Comparison of ENCODE assay signal across 29 cellular contexts in genomic region chr2:43201016-43201415, GRCh38. TPM values are rescaled to one million over a fixed set of nuclear protein-coding genes. Genes with fewer than 3 reads are reported as not detected.
DNase-seq lines count a peak whose midpoint lies in the region; ATAC-seq, FAIRE-seq and TF ChIP-seq lines count a peak whose summit lies in the region.
"Had no signal": no experiment of that assay in that cellular context is flagged by ENCODE, and none has a peak within 500 bp of the region (broad histone marks: within the 10 kb centered on the region; RNA-seq: fewer than 3 reads in every experiment).

No MANE protein-coding gene starts in this region.

- no peaks in the 10 kb centered on the region for H3K27me3 ChIP-seq in BLaER1 treated with 17β-estradiol and CSF1 and Interleukin-3, amounts not matched to agents 10 nM and 100 nM
- H3K27me3 ChIP-seq in DOHH2 (ENCODE audit: control insufficient read depth, low read length) (no peaks in the 10 kb centered on the region), astrocyte (ENCODE audit: insufficient read depth, low read length) (no peaks in the 10 kb centered on the region), spleen (replicated peaks in 1 of 7) (no peaks in the 10 kb centered on the region), small intestine (ENCODE audit: control insufficient read depth in 2 of 2, insufficient read depth in 2 of 2, low read length in 2 of 2) (no peaks in the 10 kb centered on the region)
- no peaks in the 10 kb centered on the region for H3K27me3 ChIP-seq in naive thymus-derived CD4-positive, alpha-beta T cell (ENCODE audit: control insufficient read depth in 2 of 2, insufficient read depth in 2 of 2, low read length in 2 of 2)
- H3K27me3 ChIP-seq: transverse colon had no signal

- no peaks in the 10 kb centered on the region for H3K36me3 Mint-ChIP-seq in astrocyte (ENCODE audit: low read depth, unreplicated experiment)
- peaks cover 0 to 11% (median 0%) of the 10 kb centered on the region in 5 donors for H3K36me3 Mint-ChIP-seq in naive thymus-derived CD4-positive, alpha-beta T cell

- H3K36me3 ChIP-seq in BLaER1 treated with 17β-estradiol and CSF1 and Interleukin-3, amounts not matched to agents 10 nM and 100 nM = no peaks in the 10 kb centered on the region
- no peaks in the 10 kb centered on the region for H3K36me3 ChIP-seq in DOHH2 (ENCODE audit: control insufficient read depth, low read length)
- no peaks in the 10 kb centered on the region for H3K36me3 ChIP-seq in astrocyte (ENCODE audit: insufficient read depth, low read length)
- H3K36me3 ChIP-seq in naive thymus-derived CD4-positive, alpha-beta T cell (ENCODE audit: control insufficient read depth in 2 of 3, insufficient read depth in 3 of 3, low read length in 3 of 3) = no peaks in the 10 kb centered on the region
- no peaks in the 10 kb centered on the region for H3K36me3 ChIP-seq in spleen
- no peaks in the 10 kb centered on the region for H3K36me3 ChIP-seq in small intestine (ENCODE audit: control insufficient read depth in 2 of 2, insufficient read depth in 2 of 2, low read length in 2 of 2)
- H3K36me3 ChIP-seq: transverse colon had no signal

- FAIRE-seq in astrocyte (lab: Jason Lieb, UNC) (no peak), small intestine (lab: Jason Lieb, UNC) (no peak)
- FAIRE-seq: H54 had no signal

- POLR2A ChIA-PET in naive thymus-derived CD4-positive, alpha-beta T cell (lab: Charles Lee) = interaction anchor here (0.5 to 8.7 kb wide), 5 partner anchors 13 to 30 kb away, joined by 3 to 170 read pairs (median 3); no protein-coding TSS in a partner anchor

- H3K27ac ChIP-seq in BLaER1 treated with 17β-estradiol and CSF1 and Interleukin-3, amounts not matched to agents 10 nM and 100 nM = peak overlapping the region in 10 of 11 experiments; percentile 4 to 90 (median 82); a peak in 19 of 22 replicates
- 0 out of 2 replicates have a peak overlapping the region, but pooled peaks have one; percentile 7 for H3K27ac ChIP-seq in DOHH2 (ENCODE audit: low read depth, low read length)
- no peak overlapping the region for H3K27ac ChIP-seq in astrocyte (ENCODE audit: low read depth, low read length)
- no peak overlapping the region for H3K27ac ChIP-seq in naive thymus-derived CD4-positive, alpha-beta T cell (ENCODE audit: low read depth, low read length)
- no peak overlapping the region for H3K27ac ChIP-seq in spleen
- no peak overlapping the region for H3K27ac ChIP-seq in small intestine (ENCODE audit: low read depth in 1 of 2, low read length in 1 of 2)
- H3K27ac ChIP-seq: transverse colon had no signal

- TF ChIP-seq POLR2A in spleen (IDR thresholded peaks at IDR 0.05) = no peak

- peak overlapping the region in 9 of 11 experiments; percentile 31 to 74 (median 65); a peak in 17 of 22 replicates for H3K9ac ChIP-seq in BLaER1 treated with 17β-estradiol and CSF1 and Interleukin-3, amounts not matched to agents 10 nM and 100 nM
- no peak overlapping the region for H3K9ac ChIP-seq in astrocyte (ENCODE audit: low read length)

- H3K9me3 Mint-ChIP-seq in astrocyte (ENCODE audit: unreplicated experiment) = no peaks in the 10 kb centered on the region
- peaks cover 0 to 3% (median 0%) of the 10 kb centered on the region in 11 donors for H3K9me3 Mint-ChIP-seq in naive thymus-derived CD4-positive, alpha-beta T cell
- H3K9me3 Mint-ChIP-seq: activated CD4-positive, alpha-beta memory T cell treated with anti-CD3 and anti-CD28 coated beads, Interleukin-2, amount 10 ng/mL, durations not matched to agents 7 days and 5 days; activated naive CD4-positive, alpha-beta T cell treated with anti-CD3 and anti-CD28 coated beads, Interleukin-2, amount 50 U/mL, for 24 hours; neural crest cell had no signal

- CTCF ChIA-PET in naive thymus-derived CD4-positive, alpha-beta T cell (lab: Charles Lee) = interaction anchor here (1.0 kb wide), 1 partner anchor 28 kb away, joined by 5 read pairs; no protein-coding TSS in a partner anchor

- no peaks in the 10 kb centered on the region for H3K79me2 ChIP-seq in DOHH2 (ENCODE audit: control insufficient read depth, low read length)
- no peaks in the 10 kb centered on the region for H3K79me2 ChIP-seq in astrocyte (ENCODE audit: insufficient read depth, low read length)

- peaks cover 9% of the 10 kb centered on the region for H3K4me1 Mint-ChIP-seq in astrocyte (ENCODE audit: low read depth, unreplicated experiment)
- H3K4me1 Mint-ChIP-seq in naive thymus-derived CD4-positive, alpha-beta T cell = peaks cover 22 to 65% (median 61%) of the 10 kb centered on the region in 7 donors

- intact Hi-C loops in naive thymus-derived CD4-positive, alpha-beta T cell (cut with micrococcal nuclease) = no loop called here
- intact Hi-C loops in spleen (cut with DNase I; ENCODE audit: low total_unique reads) = no loop called here

- peak overlapping the region; percentile 75 for H3K27ac Mint-ChIP-seq in astrocyte (ENCODE audit: unreplicated experiment)
- H3K27ac Mint-ChIP-seq in naive thymus-derived CD4-positive, alpha-beta T cell = peak overlapping the region in 7 of 9 donors; percentile 38 to 70 (median 56)
- H3K27ac Mint-ChIP-seq: activated naive CD4-positive, alpha-beta T cell treated with anti-CD3 and anti-CD28 coated beads, Interleukin-2, amount 50 U/mL, for 24 hours; B cell; progenitor cell of endocrine pancreas had no signal

- 92 to 97% (median 93%) methylated on average over 7 of the region's 7 CpGs for WGBS in spleen, 5 donors
- 96 to 99% (median 98%) methylated on average over 7 of the region's 7 CpGs for WGBS in small intestine, 3 donors

- H3F3A ChIP-seq in DOHH2 (ENCODE audit: control insufficient read depth, insufficient read depth) = no peaks in the 10 kb centered on the region; the same call in 1 of the 2 replicates

- H3K9me3 ChIP-seq in BLaER1 treated with 17β-estradiol and CSF1 and Interleukin-3, amounts not matched to agents 10 nM and 100 nM (replicated peaks in 1 of 11) = no peaks in the 10 kb centered on the region
- H3K9me3 ChIP-seq in DOHH2 (ENCODE audit: control insufficient read depth, insufficient read depth, low read length) (no peaks in the 10 kb centered on the region), astrocyte (ENCODE audit: insufficient read depth, low read depth, low read length) (no peaks in the 10 kb centered on the region), spleen (no peaks in the 10 kb centered on the region), small intestine (ENCODE audit: control insufficient read depth, low read depth) (no peaks in the 10 kb centered on the region)
- no peaks in the 10 kb centered on the region for H3K9me3 ChIP-seq in naive thymus-derived CD4-positive, alpha-beta T cell (ENCODE audit: control insufficient read depth in 2 of 3, low read length in 3 of 3)
- H3K9me3 ChIP-seq: mucosa of descending colon, transverse colon had no signal

- H3K4me2 ChIP-seq in BLaER1 treated with 17β-estradiol and CSF1 and Interleukin-3, amounts not matched to agents 10 nM and 100 nM = peak overlapping the region; percentile 70 to 95 (median 85)
- H3K4me2 ChIP-seq in DOHH2 (ENCODE audit: low read length) = peak overlapping the region; percentile 51
- no peak overlapping the region for H3K4me2 ChIP-seq in astrocyte (ENCODE audit: low read length)

- H2AFZ ChIP-seq in astrocyte (ENCODE audit: low read depth, low read length) = no peak overlapping the region

- peaks cover 5% of the 10 kb centered on the region for H3K27me3 Mint-ChIP-seq in astrocyte (ENCODE audit: low read depth, unreplicated experiment)
- no peaks in the 10 kb centered on the region for H3K27me3 Mint-ChIP-seq in naive thymus-derived CD4-positive, alpha-beta T cell
- H3K27me3 Mint-ChIP-seq: activated CD4-positive, alpha-beta memory T cell treated with anti-CD3 and anti-CD28 coated beads, Interleukin-2, amount 10 ng/mL, durations not matched to agents 7 days and 5 days; activated naive CD4-positive, alpha-beta T cell treated with anti-CD3 and anti-CD28 coated beads, Interleukin-2, amount 50 U/mL, for 24 hours; B cell; progenitor cell of endocrine pancreas had no signal

- no peak for DNase-seq in astrocyte (ENCODE audit: low read depth)
- DNase-seq in naive thymus-derived CD4-positive, alpha-beta T cell = no peak
- no peak for DNase-seq in NCI-H2081 treated with DMSO at 0.1 percent for 48 hours (lab: John Stamatoyannopoulos, UW)
- DNase-seq in NCI-H1417 treated with DMSO at 0.1 percent for 48 hours (lab: John Stamatoyannopoulos, UW) = no peak
- DNase-seq in spleen = no peak
- no peak for DNase-seq in small intestine
- DNase-seq: activated CD4-positive, alpha-beta memory T cell treated with anti-CD3 and anti-CD28 coated beads, Interleukin-2, amount 10 ng/mL, durations not matched to agents 7 days and 5 days; activated CD4-positive, CD25-positive, alpha-beta regulatory T cell treated with anti-CD3 and anti-CD28 coated beads, Interleukin-2, amount 50 U/mL, for 72 hours; activated T-cell treated with anti-CD3 and anti-CD28 coated beads for 4 hours; amygdala; hypothalamus; Karpas-422; left cardiac atrium; mucosa of descending colon; NCI-H1436 treated with DMSO at 0.1 percent for 48 hours; NCI-H226; NCI-H526 treated with DMSO at 0.1 percent for 48 hours; SHP77; stimulated activated CD4-positive, alpha-beta T cell treated with anti-CD3 and anti-CD28 coated beads, Interleukin-4, amount 100 ng/mL, for 1 hour; transverse colon had no signal

- TF ChIP-seq CTCF in DOHH2 (IDR thresholded peaks at IDR 0.05; ENCODE audit: low read depth, low read length, poor library complexity, severe bottlenecking) = no peak
- TF ChIP-seq CTCF in astrocyte (IDR thresholded peaks at IDR 0.05; ENCODE audit: insufficient read depth, low read depth, low read length) = no peak
- TF ChIP-seq CTCF in spleen (IDR thresholded peaks at IDR 0.05 in 8 of 11, conservative IDR thresholded peaks at IDR 0.05 in 3 of 11) = no peak

- H3K4me1 ChIP-seq in BLaER1 treated with 17β-estradiol and CSF1 and Interleukin-3, amounts not matched to agents 10 nM and 100 nM = peaks cover 68 to 100% (median 99%) of the 10 kb centered on the region in 10 experiments
- H3K4me1 ChIP-seq in DOHH2 (ENCODE audit: control insufficient read depth, low read length) = peaks cover 54% of the 10 kb centered on the region
- peaks cover 6% of the 10 kb centered on the region for H3K4me1 ChIP-seq in astrocyte (ENCODE audit: insufficient read depth, low read length)
- H3K4me1 ChIP-seq in naive thymus-derived CD4-positive, alpha-beta T cell (ENCODE audit: control insufficient read depth in 2 of 2, insufficient read depth in 2 of 2, low read length in 2 of 2) = peaks cover 14 to 25% of the 10 kb centered on the region in 2 donors
- H3K4me1 ChIP-seq in spleen = peaks cover 0 to 46% (median 23%) of the 10 kb centered on the region in 6 donors
- H3K4me1 ChIP-seq in small intestine (ENCODE audit: control insufficient read depth in 2 of 2, insufficient read depth in 1 of 2, low read depth in 1 of 2, low read length in 1 of 2) = peaks cover 0 to 4% of the 10 kb centered on the region in 2 donors

- peak overlapping the region in 3 of 10 experiments; percentile 26 to 41 (median 29); a peak in 4 of 20 replicates for H3K4me3 ChIP-seq in BLaER1 treated with 17β-estradiol and CSF1 and Interleukin-3, amounts not matched to agents 10 nM and 100 nM
- peak overlapping the region; percentile 36 for H3K4me3 ChIP-seq in DOHH2 (ENCODE audit: low read length)
- H3K4me3 ChIP-seq in astrocyte (ENCODE audit: insufficient read depth, low read depth, low read length) = no peak overlapping the region
- no peak overlapping the region for H3K4me3 ChIP-seq in naive thymus-derived CD4-positive, alpha-beta T cell (ENCODE audit: low read length)
- no peak overlapping the region for H3K4me3 ChIP-seq in spleen
- no peak overlapping the region for H3K4me3 ChIP-seq in small intestine (ENCODE audit: low read depth in 1 of 2, low read length in 2 of 2)
- H3K4me3 ChIP-seq: lung, mucosa of descending colon, transverse colon had no signal

- H3K9me2 ChIP-seq in DOHH2 (replicated peaks; ENCODE audit: control insufficient read depth, low read length) = no peaks in the 10 kb centered on the region

- ATAC-seq in naive thymus-derived CD4-positive, alpha-beta T cell = no peak
- ATAC-seq: left cardiac atrium, mucosa of descending colon, sciatic nerve had no signal

- no peak overlapping the region for H3K4me3 Mint-ChIP-seq in astrocyte (ENCODE audit: unreplicated experiment)
- no peak overlapping the region for H3K4me3 Mint-ChIP-seq in naive thymus-derived CD4-positive, alpha-beta T cell
- H3K4me3 Mint-ChIP-seq: activated CD4-positive, alpha-beta memory T cell treated with anti-CD3 and anti-CD28 coated beads, Interleukin-2, amount 10 ng/mL, durations not matched to agents 7 days and 5 days; activated naive CD4-positive, alpha-beta T cell treated with anti-CD3 and anti-CD28 coated beads, Interleukin-2, amount 50 U/mL, for 24 hours; B cell; neural crest cell had no signal

- H4K20me1 ChIP-seq in BLaER1 treated with 17β-estradiol and CSF1 and Interleukin-3, amounts not matched to agents 10 nM and 100 nM = no peaks in the 10 kb centered on the region
- no peaks in the 10 kb centered on the region for H4K20me1 ChIP-seq in DOHH2 (ENCODE audit: control insufficient read depth, insufficient read depth, low read depth, low read length)
- no peaks in the 10 kb centered on the region for H4K20me1 ChIP-seq in astrocyte (ENCODE audit: insufficient read depth, low read length)

RNA-seq across cellular contexts. Expression of gene ZFP36L2, which starts 25.4 kb away (rescaled TPM):
- total RNA-seq in astrocyte (44.5 and 49.5 TPM in 2 replicates), spleen (100 to 1,000 TPM; 118 to 223 (median 131) TPM)
- total RNA-seq in naive thymus-derived CD4-positive, alpha-beta T cell = 100 to 1,000 TPM; 231 to 747 (median 389) TPM
- polyA plus RNA-seq in naive thymus-derived CD4-positive, alpha-beta T cell = 100 to 1,000 TPM; 252 to 411 TPM
- polyA plus RNA-seq in spleen (100 to 1,000 TPM in 1 of 3 donors, 10 to 100 TPM in 2; 72.4 to 115 (median 91.0) TPM), small intestine (10 to 100 TPM; 62.1 to 98.9 (median 98.8) TPM)

Comparison
In these comparisons a context has a peak if more than half of its experiments do, and no peak if none do; other contexts are left out.
1. H3K27ac ChIP-seq: peak in BLaER1 treated with 17β-estradiol and CSF1 and Interleukin-3, amounts not matched to agents 10 nM and 100 nM (10 of 11) and DOHH2 (single experiment); none in astrocyte (single experiment), naive thymus-derived CD4-positive, alpha-beta T cell (single experiment), spleen (0 of 8) and small intestine (0 of 2).